14 cellular contexts compared by ENCODE assay signal in genomic region chr2:85702172-85702571, GRCh38. TPM values are rescaled to one million over a fixed set of nuclear protein-coding genes. Genes with fewer than 3 reads are reported as not detected.
DNase-seq lines count a peak whose midpoint lies in the region; ATAC-seq and TF ChIP-seq lines count a peak whose summit lies in the region.
"Had no signal": no experiment of that assay in that cellular context is flagged by ENCODE, and none has a peak within 500 bp of the region (broad histone marks: within the 10 kb centered on the region; RNA-seq: fewer than 3 reads in every experiment).

No MANE protein-coding gene starts in this region.

- POLR2A ChIA-PET in HEK293 (lab: Yijun Ruan, JAX), result no interaction called here

- in situ Hi-C loops in ACHN (cut with HindIII; ENCODE audit: low pct_ligation_motif_present, low pct_unique_long_range_greater_than_20kb, low sequenced_read_pairs), result loop anchor here (25.0 kb wide), 1 partner anchor 110 kb away; no protein-coding TSS in a partner anchor

- H3K9me3 ChIP-seq in HEK293 (ENCODE audit: control insufficient read depth, insufficient read depth, low read depth, low read length) (no peaks in the 10 kb centered on the region), T-helper 17 cell (ENCODE audit: control insufficient read depth, low read length, poor library complexity, severe bottlenecking) (no peaks in the 10 kb centered on the region)

- H3K36me3 ChIP-seq in HEK293 (ENCODE audit: control insufficient read depth in 2 of 2, insufficient read depth in 1 of 2, low read length in 2 of 2), result no peaks in the 10 kb centered on the region

- H3K36me3 Mint-ChIP-seq in T-helper 17 cell (ENCODE audit: low read depth), result no peaks in the 10 kb centered on the region
- H3K36me3 Mint-ChIP-seq: CD8-positive, alpha-beta memory T cell; mesothelial cell of epicardium had no signal

- H3K27ac ChIP-seq in HEK293 (ENCODE audit: extremely low read depth, low read depth, low read length), result no peak overlapping the region

- peak overlapping the region; percentile 34 for H3K27ac Mint-ChIP-seq in T-helper 17 cell
- H3K27ac Mint-ChIP-seq: mesothelial cell of epicardium had no signal

- H3K4me1 Mint-ChIP-seq in T-helper 17 cell, result peaks cover 33% of the 10 kb centered on the region

- no peaks in the 10 kb centered on the region; the same call in 1 of the 2 replicates for H3K4me1 ChIP-seq in HEK293 (ENCODE audit: control insufficient read depth, insufficient read depth, low read length)

- no peak overlapping the region for H3K4me3 ChIP-seq in HEK293 (ENCODE audit: low read depth, low read length)
- H3K4me3 ChIP-seq: skin epidermis had no signal

- TF ChIP-seq CTCF in HEK293 (tag by site-specific recombination; IDR thresholded peaks at IDR 0.05) (no peak), omental fat pad (IDR thresholded peaks at IDR 0.05) (no peak)

- H3K4me3 Mint-ChIP-seq in T-helper 17 cell, result no peak overlapping the region
- H3K4me3 Mint-ChIP-seq: mesothelial cell of epicardium had no signal

- H3K27me3 Mint-ChIP-seq in T-helper 17 cell, result peaks cover 22% of the 10 kb centered on the region

- ATAC-seq in T-helper 17 cell (no peak), HG03095 (IDR thresholded peaks at IDR 0.05; ENCODE audit: unreplicated experiment) (no peak), omental fat pad (ENCODE audit: low FRiP score) (no peak)

- DNase-seq in ACHN, result peak; percentile 35
- no peak for DNase-seq in T-helper 17 cell
- DNase-seq in fibroblast of peridontal ligament (ENCODE audit: extremely low read depth), result peak; percentile 70
- DNase-seq in NCI-H2029 treated with DMSO at 0.1 percent for 48 hours (lab: John Stamatoyannopoulos, UW), result no peak
- no peak for DNase-seq in GM19238 (ENCODE audit: insufficient read length, low spot score)
- DNase-seq in omental fat pad (ENCODE audit: low spot score), result no peak
- DNase-seq: activated CD4-positive, alpha-beta T cell treated with anti-CD3 and anti-CD28 coated beads for 48 hours; anterior cingulate cortex; CD8-positive, alpha-beta memory T cell; NCI-H1436 had no signal

- CTCF ChIA-PET in HEK293 (lab: Yijun Ruan, JAX), result interaction anchor here (1.5 kb wide), 1 partner anchor 22 kb away, joined by 6 read pairs; no protein-coding TSS in a partner anchor

TF ChIP-seq in HEK293, 187 proteins besides CTCF, POLR2A, EP300 and RAD21:
- TF ChIP-seq ZNF366 (tag by site-specific recombination; conservative IDR thresholded peaks at IDR 0.05) (peak; percentile 35; the same call in 1 of the 2 replicates), ZNF660 (tag by site-specific recombination; IDR thresholded peaks at IDR 0.05) (no peak), ZNF398 (tag by site-specific recombination; IDR thresholded peaks at IDR 0.05) (0 out of 2 replicates have a peak, but pooled peaks have one; percentile 8), SP7 (tag by site-specific recombination; IDR thresholded peaks at IDR 0.05) (peak; percentile 70), ZNF629 (tag by site-specific recombination; IDR thresholded peaks at IDR 0.05) (0 out of 2 replicates have a peak, but pooled peaks have one; percentile 13), ZNF335 (tag by site-specific recombination; conservative IDR thresholded peaks at IDR 0.05) (peak; percentile 36; the same call in 1 of the 2 replicates), ZEB2 (tag by site-specific recombination; IDR thresholded peaks at IDR 0.05) (peak; percentile 61; the same call in 1 of the 2 replicates), ZNF843 (tag by site-specific recombination; IDR thresholded peaks at IDR 0.05) (no peak), ZNF558 (tag by site-specific recombination; IDR thresholded peaks at IDR 0.05) (0 out of 2 replicates have a peak, but pooled peaks have one; percentile 25), ZNF157 (tag by site-specific recombination; IDR thresholded peaks at IDR 0.05) (no peak)
TF ChIP-seq in HEK293: peak in this region for 7.

RNA-seq across cellular contexts. Expression of gene GNLY, which starts 8.0 kb away (rescaled TPM):
- total RNA-seq in T-helper 17 cell (10 to 100 TPM in 1 of 2 donors, 1 to 10 TPM in 1; 9.9 to 14.8 TPM), omental fat pad (1 to 10 TPM; 1.0 to 5.5 (median 4.3) TPM)
- total RNA-seq: mesothelial cell of epicardium had no signal

RNA-seq across cellular contexts. Expression of gene SFTPB, which starts 34.2 kb away (rescaled TPM):
- total RNA-seq in T-helper 17 cell (not detected), omental fat pad (under 1 TPM in 1 of 4 donors, not detected in 3; 0.25 TPM)
- total RNA-seq: CD8-positive, alpha-beta memory T cell; mesothelial cell of epicardium had no signal

RNA-seq across cellular contexts. Expression of gene ATOH8, which starts 51.6 kb away (rescaled TPM):
- total RNA-seq in T-helper 17 cell (not detected), omental fat pad (100 to 1,000 TPM in 1 of 4 donors, 10 to 100 TPM in 3; 17.1 to 210 (median 45.9) TPM)
- total RNA-seq: CD8-positive, alpha-beta memory T cell had no signal

Comparison
In these comparisons a context has a peak if more than half of its experiments do, and no peak if none do; other contexts are left out.
1. DNase-seq: peak in ACHN (single experiment) and fibroblast of peridontal ligament (single experiment); none in T-helper 17 cell (0 of 3), NCI-H2029 treated with DMSO at 0.1 percent for 48 hours (single experiment), GM19238 (single experiment) and omental fat pad (single experiment).
2. RNA of gene ATOH8, which starts 51.6 kb away (total RNA-seq): 17.1 to 210 TPM in omental fat pad; not detected in T-helper 17 cell; every median in the first group is over 10 times any median in the second.